Comparison of ENCODE assay signal across 25 cellular contexts in the genomic region with DNA sequence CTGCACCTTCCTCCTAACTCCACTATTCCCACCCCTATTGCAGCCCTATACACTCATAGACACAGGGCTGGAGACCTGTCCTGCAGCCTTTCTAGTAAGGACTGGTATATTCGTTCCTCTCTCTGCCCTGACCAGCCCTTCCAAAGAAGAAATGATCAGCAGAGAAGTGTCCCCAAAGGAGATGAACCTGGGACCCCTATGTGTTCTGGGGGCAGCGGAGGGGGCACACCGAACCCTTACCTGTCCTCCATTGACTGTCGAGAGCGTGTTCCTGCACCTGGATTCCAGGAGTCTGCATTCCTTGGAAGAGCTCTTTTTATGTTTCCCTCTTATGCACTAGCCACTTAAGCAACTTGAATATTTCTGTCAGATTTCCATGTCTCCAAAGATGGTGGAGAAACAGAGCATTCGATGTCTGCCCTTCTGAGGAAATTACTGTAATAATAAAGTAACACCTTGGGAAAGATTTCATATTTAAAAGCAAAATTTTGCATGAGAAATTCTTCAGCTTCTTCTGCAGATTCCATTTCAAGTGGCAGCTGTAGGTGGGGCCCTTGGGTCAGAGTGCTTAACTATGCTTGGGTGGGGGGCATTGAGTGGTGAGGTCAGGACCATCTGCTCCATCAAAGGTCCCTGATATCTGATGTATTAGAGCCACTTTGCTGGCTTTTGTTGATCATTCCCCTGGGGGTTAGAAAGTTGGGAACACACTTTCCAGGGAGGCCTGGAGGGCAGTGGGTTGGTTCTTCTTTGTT. TPM values are rescaled to one million over a fixed set of nuclear protein-coding genes. Genes with fewer than 3 reads are reported as not detected.
DNase-seq lines count a peak whose midpoint lies in the region; ATAC-seq, FAIRE-seq and TF ChIP-seq lines count a peak whose summit lies in the region.
"Had no signal": no experiment of that assay in that cellular context is flagged by ENCODE, and none has a peak within 500 bp of the region (broad histone marks: within the 10 kb centered on the region; RNA-seq: fewer than 3 reads in every experiment).

No MANE protein-coding gene starts in this region.

- H3K9ac ChIP-seq in H1 (replicated peaks in 1 of 4; ENCODE audit: extremely low read depth in 1 of 4, low read depth in 3 of 4, low read length in 3 of 4), result no peak overlapping the region

- H2AFZ ChIP-seq in H1 (ENCODE audit: low read length), result no peak overlapping the region
- H2AFZ ChIP-seq: GM23338 had no signal

- H2BK120ac ChIP-seq in H1 (replicated peaks; ENCODE audit: low read depth, low read length), result no peak overlapping the region

- H3K27ac ChIP-seq in H1 (ENCODE audit: low read depth, low read length), result no peak overlapping the region
- no peak overlapping the region for H3K27ac ChIP-seq in sigmoid colon
- no peak overlapping the region for H3K27ac ChIP-seq in A673 (ENCODE audit: low read depth, low read length, poor library complexity, severe bottlenecking)
- H3K27ac ChIP-seq: A549, SJSA1 had no signal

- no peaks in the 10 kb centered on the region; a peak in 1 of 4 replicates for H3K79me2 ChIP-seq in H1 (ENCODE audit: control insufficient read depth in 1 of 2, insufficient read depth in 2 of 2, low read length in 2 of 2)

- H3K36me3 Mint-ChIP-seq in T-helper 1 cell treated with Interleukin-12 subunit alpha and Interleukin-12 subunit beta and Interleukin-4 antibody, amounts not matched to agents 30 μg/mL and 1 μg/mL, for 36 hours (ENCODE audit: low read depth), result peaks cover 8% of the 10 kb centered on the region
- peaks cover 3% of the 10 kb centered on the region for H3K36me3 Mint-ChIP-seq in type B pancreatic cell
- H3K36me3 Mint-ChIP-seq: IgD-negative memory B cell had no signal

- CTCF ChIA-PET in H1 (lab: Charles Lee; ENCODE audit: partially characterized antibody) (interaction anchor here (0.6 to 1.6 kb wide), 7 partner anchors 8 to 654 kb away, joined by 3 to 5 read pairs (median 3); no protein-coding TSS in a partner anchor), A673 (lab: Charles Lee) (no interaction called here)

- no peak overlapping the region for H4K91ac ChIP-seq in H1 (replicated peaks; ENCODE audit: insufficient read length, low read length)

- no peak overlapping the region for H3K23ac ChIP-seq in H1 (ENCODE audit: insufficient read length)

- H3K27ac Mint-ChIP-seq in T-helper 1 cell treated with Interleukin-12 subunit alpha and Interleukin-12 subunit beta and Interleukin-4 antibody, amounts not matched to agents 30 μg/mL and 1 μg/mL, for 36 hours, result peak overlapping the region; percentile 86
- no peak overlapping the region for H3K27ac Mint-ChIP-seq in type B pancreatic cell
- H3K27ac Mint-ChIP-seq: CD4-positive, alpha-beta T cell; GM23338 had no signal

- no peak overlapping the region for H3K14ac ChIP-seq in H1 (ENCODE audit: insufficient read length)

- peaks cover 42% of the 10 kb centered on the region for H3K27me3 Mint-ChIP-seq in T-helper 1 cell treated with Interleukin-12 subunit alpha and Interleukin-12 subunit beta and Interleukin-4 antibody, amounts not matched to agents 30 μg/mL and 1 μg/mL, for 36 hours (ENCODE audit: low read depth)
- peaks cover 88% of the 10 kb centered on the region for H3K27me3 Mint-ChIP-seq in type B pancreatic cell

- H3K4me1 ChIP-seq in H1 (replicated peaks in 1 of 4; ENCODE audit: control insufficient read depth in 3 of 4, insufficient read depth in 4 of 4, low read length in 3 of 4) (peaks cover 3 to 17% (median 10%) of the 10 kb centered on the region in 4 experiments; a peak in 6 of 7 replicates), sigmoid colon (peaks cover 0 to 57% (median 25%) of the 10 kb centered on the region in 4 donors), A673 (ENCODE audit: insufficient read depth, low read length, poor library complexity, severe bottlenecking) (no peaks in the 10 kb centered on the region)
- H3K4me1 ChIP-seq: A549 had no signal

- TF ChIP-seq RAD21 in H1 (IDR thresholded peaks at IDR 0.05 in 1 of 2, conservative IDR thresholded peaks at IDR 0.05 in 1 of 2; ENCODE audit: low read depth in 2 of 2, low read length in 2 of 2), result peak; percentile 25 to 37

- ATAC-seq in HG03175 (IDR thresholded peaks at IDR 0.05; ENCODE audit: unreplicated experiment), result no peak
- ATAC-seq: A549, GM23338 had no signal

- TF ChIP-seq EP300 in H1 (IDR thresholded peaks at IDR 0.05; ENCODE audit: borderline replicate concordance in 1 of 2, low read depth in 2 of 2, low read length in 2 of 2) (no peak), sigmoid colon (IDR thresholded peaks at IDR 0.05) (no peak)

- no peak for FAIRE-seq in H1 (lab: Jason Lieb, UNC)
- FAIRE-seq: A549, GM18507, RCC 7860 had no signal

- POLR2A ChIA-PET in H1 (lab: Charles Lee; ENCODE audit: partially characterized antibody) (interaction anchor here (1.1 to 2.0 kb wide), 3 partner anchors 8 to 41 kb away, joined by 3 to 7 read pairs (median 3); no protein-coding TSS in a partner anchor), A673 (lab: Charles Lee; ENCODE audit: low non-redundant PET) (no interaction called here)

- peaks cover 7% of the 10 kb centered on the region; the same call in 1 of the 2 replicates for H3K23me2 ChIP-seq in H1 (ENCODE audit: low read depth, low read length)

- peaks cover 14 to 23% (median 23%) of the 10 kb centered on the region in 4 experiments; a peak in 6 of 7 replicates for H3K27me3 ChIP-seq in H1 (replicated peaks in 1 of 4; ENCODE audit: control insufficient read depth in 3 of 4, extremely low read depth in 1 of 4, insufficient read depth in 3 of 4, low read length in 3 of 4)
- peaks cover 0 to 14% (median 5%) of the 10 kb centered on the region in 3 donors for H3K27me3 ChIP-seq in sigmoid colon
- H3K27me3 ChIP-seq in A673 (replicated peaks; ENCODE audit: insufficient read depth, low read depth, low read length, poor library complexity), result peaks cover 62% of the 10 kb centered on the region

- peaks cover 4% of the 10 kb centered on the region for H3K9me3 Mint-ChIP-seq in T-helper 1 cell treated with Interleukin-12 subunit alpha and Interleukin-12 subunit beta and Interleukin-4 antibody, amounts not matched to agents 30 μg/mL and 1 μg/mL, for 36 hours
- no peaks in the 10 kb centered on the region for H3K9me3 Mint-ChIP-seq in type B pancreatic cell
- H3K9me3 Mint-ChIP-seq: CD4-positive, alpha-beta T cell; GM23338; IgD-negative memory B cell had no signal

- H3K4me2 ChIP-seq in H1 (ENCODE audit: insufficient read depth in 1 of 2, low read depth in 2 of 2, low read length in 2 of 2), result no peak overlapping the region
- H3K4me2 ChIP-seq: A549 had no signal

- DNase-seq in T-helper 1 cell (no peak), NCI-H69 (lab: John Stamatoyannopoulos, UW) (peak; percentile 33), H1 (ENCODE audit: low read depth in 1 of 2, low spot score in 2 of 2) (peak in 1 of 2 experiments; percentile 26), type B pancreatic cell (ENCODE audit: extremely low spot score, unreplicated experiment) (peak; percentile 24), sigmoid colon (no peak), A673 (ENCODE audit: low spot score) (no peak)
- DNase-seq: CD4-positive, alpha-beta T cell; COR-L47; HCEC 1CT; Karpas-422; MV-4-11; NCI-H1105 treated with DMSO at 0.1 percent for 48 hours; NCI-H1694 treated with DMSO at 0.1 percent for 48 hours; NCI-H2107; NCI-H774; OCI-M1 had no signal

- TF ChIP-seq POLR2A in H1 (IDR thresholded peaks at IDR 0.05; ENCODE audit: control extremely low read depth in 1 of 2, low read depth in 2 of 2, low read length in 2 of 2) (no peak), sigmoid colon (IDR thresholded peaks at IDR 0.05) (no peak)

- BruUV-seq in A673 (replicated peaks; lab: Mats Ljungman, UMichigan), result no TSS peak

- H3K4me3 Mint-ChIP-seq in T-helper 1 cell treated with Interleukin-12 subunit alpha and Interleukin-12 subunit beta and Interleukin-4 antibody, amounts not matched to agents 30 μg/mL and 1 μg/mL, for 36 hours, result peak overlapping the region; percentile 40
- H3K4me3 Mint-ChIP-seq in type B pancreatic cell, result no peak overlapping the region
- H3K4me3 Mint-ChIP-seq: CD4-positive, alpha-beta T cell; GM23338 had no signal

- H3K4me3 ChIP-seq in H1 (ENCODE audit: extremely low read depth in 1 of 4, insufficient read depth in 2 of 4, low read depth in 3 of 4, low read length in 4 of 4) (no peak overlapping the region), sigmoid colon (no peak overlapping the region), A673 (ENCODE audit: low read depth, low read length, poor library complexity, severe bottlenecking) (no peak overlapping the region)
- H3K4me3 ChIP-seq: A549, GM23338, SJSA1 had no signal

- H3K36me3 ChIP-seq in H1 (ENCODE audit: control insufficient read depth in 2 of 4, insufficient read depth in 4 of 4, low read length in 3 of 4) (no peaks in the 10 kb centered on the region; a peak in 1 of 8 replicates), sigmoid colon (no peaks in the 10 kb centered on the region), A673 (ENCODE audit: insufficient read depth, low read length, poor library complexity, severe bottlenecking) (no peaks in the 10 kb centered on the region)
- H3K36me3 ChIP-seq: SJSA1 had no signal

- no peak overlapping the region for H2BK5ac ChIP-seq in H1 (ENCODE audit: low read depth, low read length)

- H2BK15ac ChIP-seq in H1 (ENCODE audit: low read length), result no peak overlapping the region

- WGBS in H1 (ENCODE audit: extremely low coverage in 1 of 2, insufficient coverage in 1 of 2, insufficient read length in 1 of 2, insufficient replicate concordance in 2 of 2, low coverage in 1 of 2, low lambda C conversion rate in 2 of 2, missing lambda C conversion rate in 1 of 2), 2 experiments, result 89% methylated on average over 6 of the region's 6 CpGs; no CpG with 5 or more reads in 1 of the 2 experiments
- WGBS in sigmoid colon, 2 donors, result 86 to 91% methylated on average over 6 of the region's 6 CpGs

- peaks cover 0 to 2% of the 10 kb centered on the region in 2 experiments for H4K20me1 ChIP-seq in H1 (replicated peaks in 1 of 2; ENCODE audit: control insufficient read depth in 1 of 2, insufficient read depth in 2 of 2, low read length in 2 of 2)

- no peak for TF ChIP-seq CTCF in H1 (IDR thresholded peaks at IDR 0.05; ENCODE audit: control extremely low read depth in 1 of 3, insufficient read depth in 1 of 3, low read depth in 1 of 3, low read length in 3 of 3)
- no peak for TF ChIP-seq CTCF in type B pancreatic cell (conservative IDR thresholded peaks at IDR 0.05)
- no peak for TF ChIP-seq CTCF in sigmoid colon (IDR thresholded peaks at IDR 0.05)
- TF ChIP-seq CTCF in A673 (conservative IDR thresholded peaks at IDR 0.05; ENCODE audit: low read depth, low read length), result no peak

- no peak overlapping the region for H4K5ac ChIP-seq in H1 (ENCODE audit: insufficient read length, low read depth, low read length)

- no peaks in the 10 kb centered on the region; the same call in 1 of the 2 replicates for H3K79me1 ChIP-seq in H1 (ENCODE audit: low read depth, low read length)

- H2AK5ac ChIP-seq in H1 (ENCODE audit: low read depth, low read length), result no peak overlapping the region

- no peak overlapping the region for H3K56ac ChIP-seq in H1 (replicated peaks; ENCODE audit: insufficient read length, low read depth, low read length)

- H2BK12ac ChIP-seq in H1 (ENCODE audit: low read depth, low read length), result no peak overlapping the region

- no peak overlapping the region for H4K8ac ChIP-seq in H1 (ENCODE audit: extremely low read depth, insufficient read depth, low read length)

- no peak overlapping the region for H3K4ac ChIP-seq in H1 (replicated peaks; ENCODE audit: insufficient read length, low read depth, low read length)

- no peak overlapping the region for H3K18ac ChIP-seq in H1 (ENCODE audit: extremely low read depth, low read length)

- H3K9me3 ChIP-seq in H1 (ENCODE audit: insufficient read depth in 2 of 2, low read depth in 1 of 2, low read length in 1 of 2) (no peaks in the 10 kb centered on the region), sigmoid colon (no peaks in the 10 kb centered on the region), A673 (ENCODE audit: low read depth, low read length, poor library complexity, severe bottlenecking) (no peaks in the 10 kb centered on the region)
- H3K9me3 ChIP-seq: A549, SJSA1 had no signal

- peaks cover 56% of the 10 kb centered on the region for H3K4me1 Mint-ChIP-seq in T-helper 1 cell treated with Interleukin-12 subunit alpha and Interleukin-12 subunit beta and Interleukin-4 antibody, amounts not matched to agents 30 μg/mL and 1 μg/mL, for 36 hours (ENCODE audit: low read depth)
- peaks cover 7% of the 10 kb centered on the region for H3K4me1 Mint-ChIP-seq in type B pancreatic cell (ENCODE audit: unreplicated experiment)

- H2BK20ac ChIP-seq in H1 (ENCODE audit: low read length), result no peak overlapping the region

- intact Hi-C loops in sigmoid colon (cut with DNase I), result no loop called here
- intact Hi-C loops in A673 (cut with micrococcal nuclease; ENCODE audit: unreplicated experiment), result no loop called here

RNA-seq across cellular contexts. Expression of a gene that starts 6.3 kb away (rescaled TPM):
- 5.9 TPM in 2 replicates for total RNA-seq in H1 (2021; fragmentation: NEBNext Ultra II Directional; extraction: Animal tissue kit (Norgen Biotek cat#: 25700))
- polyA plus RNA-seq in H1 (2011; rRNA removed) (3.5 and 5.4 TPM in 2 replicates), sigmoid colon (under 1 TPM in 1 of 3 donors, not detected in 2; 0.29 TPM)
- polyA plus RNA-seq in H1 (2011; cell fraction: cytosol; rRNA removed), result 3.2 TPM
- 7.8 TPM for polyA plus RNA-seq in H1 (2011; cell fraction: nucleus; rRNA removed)
- 4.5 to 5.2 TPM (median 4.8 TPM) in 4 replicates for polyA plus RNA-seq in H1 (2012, experiment 1 of 2)
- polyA plus RNA-seq in H1 (2012, experiment 2 of 2), result 1.6 TPM
- polyA plus RNA-seq in H1 (2013, experiment 1 of 2), result 6.0 TPM
- polyA plus RNA-seq in H1 (2013, experiment 2 of 2), result 6.3 TPM
- polyA minus RNA-seq in H1 (2011; rRNA and poly(A)+ RNA removed), result 8.8 and 10.6 TPM in 2 replicates
- 6.4 TPM for polyA minus RNA-seq in H1 (2011; cell fraction: cytosol; rRNA and poly(A)+ RNA removed)
- polyA minus RNA-seq in H1 (2011; cell fraction: nucleus; rRNA and poly(A)+ RNA removed), result 39.9 TPM
- total RNA-seq in type B pancreatic cell (ENCODE audit: low replicate concordance) (1.8 and 9.1 TPM in 2 replicates), sigmoid colon (10 to 100 TPM in 2 of 4 donors, 1 to 10 TPM in 2; 2.5 to 17.3 (median 10.0) TPM), A673 (2021) (0.11 and 0.61 TPM in 2 replicates)
- total RNA-seq: G401, SJSA1 had no signal

Comparison
In these comparisons a context has a peak if more than half of its experiments do, and no peak if none do; other contexts are left out.
1. DNase-seq: peak in NCI-H69 (single experiment) and type B pancreatic cell (single experiment); none in T-helper 1 cell (0 of 5), sigmoid colon (single experiment) and A673 (single experiment).